29 cellular contexts compared by ENCODE assay signal in the genomic region with DNA sequence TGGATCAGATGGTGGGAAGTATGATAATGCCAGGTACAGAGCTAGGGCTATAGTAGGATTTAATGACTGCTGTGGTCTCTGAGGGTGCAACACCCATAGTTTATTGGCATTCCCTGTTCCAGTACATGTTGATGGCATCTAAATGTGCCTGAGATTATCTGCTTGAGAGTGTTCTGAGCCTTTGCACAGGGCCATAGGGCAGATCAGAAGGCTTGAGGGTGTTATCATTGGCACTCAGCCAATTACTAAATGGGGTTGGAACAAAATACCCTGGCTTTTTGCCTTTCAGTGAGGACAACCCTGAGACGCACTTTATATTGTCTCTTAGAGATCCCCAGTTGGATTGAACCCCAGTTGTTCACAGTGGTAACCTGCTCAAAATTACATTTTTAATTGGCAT. TPM values are rescaled to one million over a fixed set of nuclear protein-coding genes. Genes with fewer than 3 reads are reported as not detected.
DNase-seq lines count a peak whose midpoint lies in the region; FAIRE-seq and TF ChIP-seq lines count a peak whose summit lies in the region.
"Had no signal": no experiment of that assay in that cellular context is flagged by ENCODE, and none has a peak within 500 bp of the region (broad histone marks: within the 10 kb centered on the region; RNA-seq: fewer than 3 reads in every experiment).

No MANE protein-coding gene starts in this region.

- H3K9me3 ChIP-seq in kidney (ENCODE audit: control insufficient read depth in 1 of 2, low read length in 2 of 2) = no peaks in the 10 kb centered on the region
- H3K9me3 ChIP-seq: A549, BE2C, left lung had no signal

- no peaks in the 10 kb centered on the region for H3K4me1 ChIP-seq in kidney (ENCODE audit: control insufficient read depth in 1 of 2, insufficient read depth in 1 of 2, low read depth in 1 of 2, low read length in 2 of 2)
- H3K4me1 ChIP-seq: A549, BE2C, left lung had no signal

- no peak for TF ChIP-seq CTCF in kidney (IDR thresholded peaks at IDR 0.05; ENCODE audit: borderline replicate concordance, extremely low read depth, insufficient read depth)

- no peak for FAIRE-seq in kidney (lab: Jason Lieb, UNC)
- FAIRE-seq: A549, GM12892, TTC549 had no signal

- DNase-seq in NCI-H2081 (lab: John Stamatoyannopoulos, UW) (peak; percentile 5 to 63), NCI-H2081 treated with DMSO at 0.1 percent for 48 hours (lab: John Stamatoyannopoulos, UW) (no peak), NCI-H748 (lab: John Stamatoyannopoulos, UW; ENCODE audit: unreplicated experiment) (peak; percentile 76), kidney (no peak), NCI-H1048 (lab: John Stamatoyannopoulos, UW) (no peak), iPS-NIHi7 (ENCODE audit: extremely low spot score) (no peak), NK-92 (lab: John Stamatoyannopoulos, UW; ENCODE audit: unreplicated experiment) (no peak)
- DNase-seq: activated naive CD4-positive, alpha-beta T cell; activated T-cell treated with anti-CD3 and anti-CD28 coated beads, Interleukin-2, amount 50 U/mL, for 24 hours; BE2C; brain microvascular endothelial cell; effector CD8-positive, alpha-beta T cell; EL; erythroblast; head of caudate nucleus; Karpas-422; left lung; midbrain; NCI-H2029 treated with DMSO at 0.1 percent for 48 hours; substantia nigra had no signal

- intact Hi-C loops in kidney (cut with DNase I) = no loop called here

- no peak overlapping the region for H3K27ac ChIP-seq in kidney (ENCODE audit: low read depth in 2 of 2, low read length in 2 of 2)
- H3K27ac ChIP-seq: A549, brain microvascular endothelial cell, left lung had no signal

- TF ChIP-seq RAD21 in Ishikawa (IDR thresholded peaks at IDR 0.05; ENCODE audit: low read depth) = no peak

- H3K4me3 ChIP-seq in kidney (ENCODE audit: low read length in 2 of 2) = peak overlapping the region; percentile 5 to 69
- H3K4me3 ChIP-seq: A549, left lung had no signal

- H3K36me3 ChIP-seq in kidney (ENCODE audit: control insufficient read depth in 1 of 2, insufficient read depth in 2 of 2, low read length in 2 of 2) = peaks cover 0 to 6% of the 10 kb centered on the region in 2 donors
- H3K36me3 ChIP-seq: BE2C, brain microvascular endothelial cell, left lung had no signal

- TF ChIP-seq EP300 in Ishikawa (IDR thresholded peaks at IDR 0.05; ENCODE audit: borderline replicate concordance) = no peak

- H3K9ac ChIP-seq in kidney (ENCODE audit: low read length in 2 of 2) = no peak overlapping the region

TF ChIP-seq in Ishikawa, 13 proteins besides CTCF, POLR2A, EP300 and RAD21:
- TF ChIP-seq TEAD4 (IDR thresholded peaks at IDR 0.05) (no peak), NFIC (IDR thresholded peaks at IDR 0.05) (peak; percentile 51)

RNA-seq across cellular contexts. Expression of gene SLC5A12, which starts 6.7 kb away (rescaled TPM):
- total RNA-seq in kidney = 0.94 TPM
- 227 TPM for polyA plus RNA-seq in kidney (ENCODE audit: insufficient read depth, low read depth, low replicate concordance)
- total RNA-seq: activated CD8-positive, alpha-beta memory T cell treated with anti-CD3 and anti-CD28 coated beads for 36 hours; H4; left lung; natural killer cell treated with Interleukin-12 subunit alpha and Interleukin-12 subunit beta and Interleukin-15 and Interleukin-18, amount 100 ng/mL, for 72 hours; T-helper 1 cell treated with Interleukin-12 subunit alpha and Interleukin-12 subunit beta and Interleukin-4 antibody, amounts not matched to agents 30 ng/mL and 1 ng/mL, for 36 hours had no signal
- polyA plus RNA-seq: A549, urinary bladder had no signal

Comparison
In these comparisons a context has a peak if more than half of its experiments do, and no peak if none do; other contexts are left out.
1. DNase-seq: peak in NCI-H2081 (2 of 2) and NCI-H748 (single experiment); none in NCI-H2081 treated with DMSO at 0.1 percent for 48 hours (single experiment), kidney (single experiment), NCI-H1048 (single experiment), iPS-NIHi7 (single experiment) and NK-92 (single experiment).